8 cellular contexts compared by ENCODE assay signal in genomic region chr11:63769719-63770443, GRCh38. TPM values are rescaled to one million over a fixed set of nuclear protein-coding genes. Genes with fewer than 3 reads are reported as not detected.
DNase-seq lines count a peak whose midpoint lies in the region; ATAC-seq and TF ChIP-seq lines count a peak whose summit lies in the region.

No MANE protein-coding gene starts in this region.

- DNase-seq in H7 (peak; percentile 72), SK-N-DZ (ENCODE audit: low spot score) (peak; percentile 68), cortex of kidney (lab: John Stamatoyannopoulos, UW) (no peak), CD1c-positive myeloid dendritic cell (ENCODE audit: extremely low spot score) (no peak), DMS153 (lab: John Stamatoyannopoulos, UW) (no peak)

- TF ChIP-seq EP300 in gastroesophageal sphincter (IDR thresholded peaks at IDR 0.05): no peak

- H3K9ac ChIP-seq in rectal smooth muscle tissue (ENCODE audit: low read length): no peak overlapping the region

- H3K4me3 ChIP-seq in H7 (ENCODE audit: insufficient read depth, low read depth, low read length): peak overlapping the region; percentile 83
- H3K4me3 ChIP-seq in gastroesophageal sphincter: peak overlapping the region; percentile 85 to 96
- H3K4me3 ChIP-seq in rectal smooth muscle tissue (ENCODE audit: low read length): peak overlapping the region; percentile 68

- H3K36me3 ChIP-seq in H7 (replicated peaks; ENCODE audit: control insufficient read depth, insufficient read depth, low read length) (no peaks in the 10 kb centered on the region; the same call in 1 of the 2 replicates), gastroesophageal sphincter (no peaks in the 10 kb centered on the region), rectal smooth muscle tissue (ENCODE audit: control insufficient read depth, insufficient read depth, low read length) (no peaks in the 10 kb centered on the region)

- no peak for TF ChIP-seq POLR2A in gastroesophageal sphincter (IDR thresholded peaks at IDR 0.05)

- peaks cover 7% of the 10 kb centered on the region for H3K27me3 ChIP-seq in H7 (ENCODE audit: control insufficient read depth, insufficient read depth, low read length)
- no peaks in the 10 kb centered on the region for H3K27me3 ChIP-seq in gastroesophageal sphincter
- H3K27me3 ChIP-seq in rectal smooth muscle tissue (ENCODE audit: control insufficient read depth, insufficient read depth, low read length): no peaks in the 10 kb centered on the region

- no peak for TF ChIP-seq CTCF in gastroesophageal sphincter (IDR thresholded peaks at IDR 0.05)

- H3K4me1 ChIP-seq in gastroesophageal sphincter (peaks cover 0 to 44% (median 33%) of the 10 kb centered on the region in 3 donors), rectal smooth muscle tissue (ENCODE audit: control insufficient read depth, insufficient read depth, low read length) (peaks cover 4% of the 10 kb centered on the region)

- H3K9me3 ChIP-seq in gastroesophageal sphincter: no peaks in the 10 kb centered on the region

- 34 to 37% methylated on average over 2 to 4 of the region's 35 CpGs for WGBS in gastroesophageal sphincter (ENCODE audit: low coverage in 1 of 2), 2 donors

- H3K27ac ChIP-seq in gastroesophageal sphincter: peak overlapping the region in 3 of 4 donors; percentile 88 to 91 (median 89)
- no peak overlapping the region for H3K27ac ChIP-seq in rectal smooth muscle tissue (ENCODE audit: low read depth, low read length)

- ATAC-seq in gastroesophageal sphincter (no peak), HG02852 (IDR thresholded peaks at IDR 0.05; ENCODE audit: unreplicated experiment) (no peak)

RNA-seq across cellular contexts. Expression of gene ZFTA, which starts 1.3 kb away (rescaled TPM):
- 27.2 and 34.3 TPM in 2 replicates for total RNA-seq in H7 (2014; rRNA removed; shearing (Covaris generic))
- polyA plus RNA-seq in SK-N-DZ (2014; cell fraction: cytosol; rRNA removed): 29.5 and 41.1 TPM in 2 replicates
- polyA plus RNA-seq in SK-N-DZ (2014; cell fraction: nucleus; rRNA removed): 43.1 and 44.1 TPM in 2 replicates
- 10 to 100 TPM; 13.2 to 31.8 (median 24.5) TPM for total RNA-seq in gastroesophageal sphincter

RNA-seq across cellular contexts. Expression of gene SPINDOC, which starts 43.4 kb away (rescaled TPM):
- 106 and 107 TPM in 2 replicates for total RNA-seq in H7 (2014; rRNA removed; shearing (Covaris generic))
- 59.1 and 74.8 TPM in 2 replicates for polyA plus RNA-seq in SK-N-DZ (2014; cell fraction: cytosol; rRNA removed)
- 37.1 and 53.8 TPM in 2 replicates for polyA plus RNA-seq in SK-N-DZ (2014; cell fraction: nucleus; rRNA removed)
- total RNA-seq in gastroesophageal sphincter: 10 to 100 TPM; 14.3 to 18.6 (median 15.5) TPM

Comparison
In these comparisons a context has a peak if more than half of its experiments do, and no peak if none do; other contexts are left out.
1. DNase-seq: peak in H7 (single experiment) and SK-N-DZ (single experiment); none in cortex of kidney (single experiment), CD1c-positive myeloid dendritic cell (single experiment) and DMS153 (single experiment).
2. Peak in every context shown above with its lines, with median percentiles within 50 percentile points of each other: H3K4me3 ChIP-seq.